1 cellular context compared by ENCODE assay signal in the genomic region with DNA sequence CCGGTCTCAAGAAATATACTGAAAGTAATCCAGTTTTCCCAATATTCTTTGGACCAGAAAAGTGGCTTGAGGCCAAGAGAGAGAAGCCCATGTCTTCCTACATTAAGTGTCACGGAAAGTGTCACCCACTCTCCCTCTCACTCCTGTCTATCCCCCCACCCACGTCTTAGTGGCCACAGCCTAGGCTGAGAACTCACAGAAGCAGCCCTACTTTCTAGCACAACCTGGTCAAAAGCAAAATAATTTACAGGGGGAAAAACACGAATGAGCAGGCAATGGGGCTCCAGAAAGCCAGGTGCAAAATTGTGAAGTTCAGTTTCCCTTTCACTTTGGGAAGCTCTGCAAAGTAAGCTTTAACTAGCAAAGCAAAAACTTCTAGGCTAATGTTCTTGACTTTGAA.
TF ChIP-seq lines count a peak whose summit lies in the region.

No MANE protein-coding gene starts in this region.

TF ChIP-seq in GM12878, 131 proteins besides CTCF, POLR2A, EP300 and RAD21 (continued from another document):
- TF ChIP-seq BHLHE40 (IDR thresholded peaks at IDR 0.05; ENCODE audit: borderline replicate concordance in 1 of 2, low read depth in 2 of 2, low read length in 1 of 2) (no peak), KDM1A (IDR thresholded peaks at IDR 0.05; ENCODE audit: borderline replicate concordance) (no peak), ESRRA (IDR thresholded peaks at IDR 0.05; ENCODE audit: low read length) (no peak), TAF1 (IDR thresholded peaks at IDR 0.05; ENCODE audit: borderline replicate concordance, low read depth, low read length) (no peak), STAT3 (IDR thresholded peaks at IDR 0.05; ENCODE audit: low read depth, low read length) (no peak), CREB1 (IDR thresholded peaks at IDR 0.05; ENCODE audit: low read depth) (no peak)
